Comparison of ENCODE assay signal across 8 cellular contexts in genomic region chr12:53675701-53676607, GRCh38. TPM values are rescaled to one million over a fixed set of nuclear protein-coding genes. Genes with fewer than 3 reads are reported as not detected.
DNase-seq lines count a peak whose midpoint lies in the region; ATAC-seq, FAIRE-seq and TF ChIP-seq lines count a peak whose summit lies in the region.

ATP5MC2 (minus strand) TSS chr12:53676083; CDS start chr12:53672614, 3,469 bp downstream.

- peaks cover 25% of the 10 kb centered on the region for H3K36me3 ChIP-seq in Karpas-422 (ENCODE audit: insufficient read depth, low read length)
- peaks cover 11 to 30% (median 27%) of the 10 kb centered on the region in 4 donors for H3K36me3 ChIP-seq in esophagus muscularis mucosa

- DNase-seq in EH (ENCODE audit: low read depth), result peak; percentile 99
- DNase-seq in Karpas-422, result peak; percentile 99
- DNase-seq in RCC 7860 (ENCODE audit: low spot score), result peak; percentile 97
- DNase-seq in activated T-cell treated with anti-CD3 and anti-CD28 coated beads, Interleukin-2, amount 50 U/mL, for 72 hours, result peak; percentile 96
- DNase-seq in esophagus muscularis mucosa (ENCODE audit: extremely low spot score), result peak; percentile 99
- DNase-seq in myocyte (ENCODE audit: low read depth), result peak; percentile 99
- DNase-seq in stimulated activated CD8-positive, alpha-beta memory T cell treated with anti-CD3 and anti-CD28 coated beads, Interleukin-7, amount 100 ng/mL, for 48 hours (ENCODE audit: extremely low read depth in 1 of 2, low read depth in 1 of 2), result peak; percentile 93 to 94

- H3K4me1 ChIP-seq in Karpas-422 (ENCODE audit: low read length) (peaks cover 41% of the 10 kb centered on the region), esophagus muscularis mucosa (peaks cover 28 to 60% (median 56%) of the 10 kb centered on the region in 4 donors)

- WGBS in esophagus muscularis mucosa, result under 1% methylated on average over 59 of the region's 61 CpGs

- TF ChIP-seq POLR2A in esophagus muscularis mucosa (IDR thresholded peaks at IDR 0.05; ENCODE audit: low read depth), result no peak

- H3K79me2 ChIP-seq in Karpas-422 (ENCODE audit: low read length), result peaks cover 32% of the 10 kb centered on the region

- peak within 1 kb of the TSS; percentile 89 for H3K9ac ChIP-seq in Karpas-422 (ENCODE audit: low read length)

- H3K27ac Mint-ChIP-seq in activated T-cell treated with anti-CD3 and anti-CD28 coated beads, Interleukin-2, amount 50 U/mL, for 72 hours, result peak within 1 kb of the TSS; percentile 62

- peak within 1 kb of the TSS; percentile 95 for H2AFZ ChIP-seq in Karpas-422 (ENCODE audit: low read length)

- intact Hi-C loops in esophagus muscularis mucosa (cut with DNase I), result loop anchor here (1.0 to 5.0 kb wide), 2 partner anchors 49 to 133 kb away; partner anchors contain the start of gene ATF7

- H3K4me3 ChIP-seq in Karpas-422 (ENCODE audit: low read length) (peak within 1 kb of the TSS; percentile 82), esophagus muscularis mucosa (peak within 1 kb of the TSS; percentile 69 to 86 (median 82))

- H3K9me2 ChIP-seq in Karpas-422 (replicated peaks; ENCODE audit: insufficient read depth, low read length), result no peaks in the 10 kb centered on the region

- FAIRE-seq in RCC 7860 (lab: Jason Lieb, UNC), result peak; percentile 74

- H3K4me2 ChIP-seq in Karpas-422 (ENCODE audit: low read depth, low read length, poor library complexity, severe bottlenecking), result peak within 1 kb of the TSS; percentile 96

- H3K4me3 Mint-ChIP-seq in activated T-cell treated with anti-CD3 and anti-CD28 coated beads, Interleukin-2, amount 50 U/mL, for 72 hours, result peak within 1 kb of the TSS; percentile 76 to 80

- TF ChIP-seq CTCF in esophagus muscularis mucosa (IDR thresholded peaks at IDR 0.05), result peak; percentile 98 to 99 (median 99)

- H3K36me3 Mint-ChIP-seq in activated T-cell treated with anti-CD3 and anti-CD28 coated beads, Interleukin-2, amount 50 U/mL, for 72 hours (ENCODE audit: insufficient read depth in 2 of 2), result peaks cover 0 to 2% of the 10 kb centered on the region in 2 donors

- H3K27ac ChIP-seq in Karpas-422 (ENCODE audit: low read length) (peak within 1 kb of the TSS; percentile 85), esophagus muscularis mucosa (replicated peaks in 1 of 4) (peak within 1 kb of the TSS; percentile 91 to 97 (median 94))

- no peaks in the 10 kb centered on the region for H4K20me1 ChIP-seq in Karpas-422 (ENCODE audit: insufficient read depth, low read depth, low read length)

- H3K27me3 Mint-ChIP-seq in activated T-cell treated with anti-CD3 and anti-CD28 coated beads, Interleukin-2, amount 50 U/mL, for 72 hours (ENCODE audit: low read depth), result peaks cover 27% of the 10 kb centered on the region

- no peak for TF ChIP-seq EP300 in esophagus muscularis mucosa (IDR thresholded peaks at IDR 0.05)

- H3K27me3 ChIP-seq in Karpas-422 (ENCODE audit: low read length) (no peaks in the 10 kb centered on the region), esophagus muscularis mucosa (no peaks in the 10 kb centered on the region)

- H3K9me3 ChIP-seq in Karpas-422 (ENCODE audit: low read length) (no peaks in the 10 kb centered on the region), esophagus muscularis mucosa (no peaks in the 10 kb centered on the region)

- no peaks in the 10 kb centered on the region for H3K9me3 Mint-ChIP-seq in activated T-cell treated with anti-CD3 and anti-CD28 coated beads, Interleukin-2, amount 50 U/mL, for 72 hours

- ATAC-seq in GM21825 (IDR thresholded peaks at IDR 0.05; ENCODE audit: unreplicated experiment), result peak; percentile 95
- ATAC-seq in activated T-cell treated with anti-CD3 and anti-CD28 coated beads, Interleukin-2, amount 50 U/mL, for 72 hours (replicated peaks in 1 of 2), result peak; percentile 96 to 97

- H3K4me1 Mint-ChIP-seq in activated T-cell treated with anti-CD3 and anti-CD28 coated beads, Interleukin-2, amount 50 U/mL, for 72 hours (ENCODE audit: low read depth), result peaks cover 45% of the 10 kb centered on the region

RNA-seq across cellular contexts. Expression of gene ATP5MC2, which starts in this region (rescaled TPM):
- 718 and 957 TPM in 2 replicates for total RNA-seq in Karpas-422 (2014; rRNA removed; shearing (Covaris generic); ENCODE audit: low replicate concordance)
- total RNA-seq in activated T-cell treated with anti-CD3 and anti-CD28 coated beads, Interleukin-2, amount 50 U/mL, for 72 hours, result 100 to 1,000 TPM; 349 to 440 TPM
- total RNA-seq in esophagus muscularis mucosa (100 to 1,000 TPM; 204 to 266 (median 235) TPM), myocyte (411 and 520 TPM in 2 replicates)
- polyA plus RNA-seq in myocyte (2012), result 434 TPM

Comparison
In these comparisons a context has a peak if more than half of its experiments do, and no peak if none do; other contexts are left out.
1. Peak in every context shown above with its lines: DNase-seq, ATAC-seq, H3K4me3 ChIP-seq and H3K27ac ChIP-seq.